In the genomic region with DNA sequence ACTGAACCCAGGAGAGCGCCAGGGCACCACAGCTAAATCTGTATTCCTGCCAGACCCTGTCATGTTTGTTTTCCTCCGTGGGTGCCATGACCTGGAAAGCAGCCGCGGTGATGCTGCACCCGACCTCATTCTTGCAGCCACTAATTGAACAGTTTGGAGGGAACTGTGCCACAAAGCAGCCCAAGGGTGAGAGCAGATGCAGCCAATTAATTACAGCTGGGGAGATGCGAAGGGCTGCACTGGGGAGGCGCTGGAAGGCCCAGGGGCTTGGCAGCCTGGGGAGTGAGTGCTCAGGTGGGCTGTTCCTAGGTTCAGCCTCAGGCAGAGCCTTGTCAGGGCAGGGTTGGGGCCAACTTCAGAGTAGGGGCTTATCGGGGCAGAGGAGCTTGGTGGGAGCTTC, we compare ENCODE assay signal across 24 cellular contexts.
DNase-seq lines count a peak whose midpoint lies in the region; TF ChIP-seq lines count a peak whose summit lies in the region.
"Had no signal": no experiment of that assay in that cellular context is flagged by ENCODE, and none has a peak within 500 bp of the region (broad histone marks: within the 10 kb centered on the region; RNA-seq: fewer than 3 reads in every experiment).

No MANE protein-coding gene starts in this region.

- no peak overlapping the region for H3K4me2 ChIP-seq in SK-N-SH
- H3K4me2 ChIP-seq in neuronal stem cell (ENCODE audit: insufficient read depth, low read length, poor library complexity, severe bottlenecking) = no peak overlapping the region
- H3K4me2 ChIP-seq: A549 had no signal

- peak; percentile 10 to 63 for DNase-seq in NCI-H2081 (lab: John Stamatoyannopoulos, UW)
- DNase-seq in NCI-H2081 treated with DMSO at 0.1 percent for 48 hours (lab: John Stamatoyannopoulos, UW) = no peak
- peak; percentile 70 for DNase-seq in NCI-H1105 treated with DMSO at 0.1 percent for 48 hours (lab: John Stamatoyannopoulos, UW)
- DNase-seq in SK-N-SH = peak; percentile 67
- no peak for DNase-seq in neuronal stem cell (ENCODE audit: low spot score)
- DNase-seq in OCI-M2 (lab: John Stamatoyannopoulos, UW; ENCODE audit: unreplicated experiment) = no peak
- no peak for DNase-seq in HT-29 (ENCODE audit: low spot score)
- DNase-seq in NCI-H2196 treated with DMSO at 0.1 percent for 48 hours (lab: John Stamatoyannopoulos, UW; ENCODE audit: unreplicated experiment) = no peak
- DNase-seq: activated CD4-positive, alpha-beta T cell treated with anti-CD3 and anti-CD28 coated beads, Interleukin-2, amount 50 U/mL, for 1 hour; activated naive CD4-positive, alpha-beta T cell; activated T-cell treated with anti-CD3 and anti-CD28 coated beads, Interleukin-2, amount 50 U/mL, for 72 hours; adrenal gland; AML-193; HCEC 1CT; islet precursor cell; KG1; MG63; naive B cell; NCI-H1930; NCI-H446 treated with DMSO at 0.1 percent for 48 hours; SHP77 treated with DMSO at 0.1 percent for 48 hours; trophoblast cell had no signal

- peaks cover 0 to 19% of the 10 kb centered on the region in 2 experiments; a peak in 2 of 4 replicates for H3K4me1 ChIP-seq in SK-N-SH (ENCODE audit: control insufficient read depth in 1 of 2, insufficient read depth in 2 of 2, low read depth in 1 of 2, low read length in 1 of 2)
- peaks cover 10 to 29% of the 10 kb centered on the region in 2 donors for H3K4me1 ChIP-seq in neuronal stem cell (ENCODE audit: control insufficient read depth in 2 of 2, insufficient read depth in 1 of 2, low read depth in 1 of 2, low read length in 2 of 2)
- H3K4me1 ChIP-seq: A549, body of pancreas had no signal

- no peaks in the 10 kb centered on the region for H3F3A ChIP-seq in SK-N-SH (replicated peaks; ENCODE audit: insufficient read depth)

- H3K23ac ChIP-seq in neuronal stem cell (ENCODE audit: low read depth, low read length, poor library complexity) = peak overlapping the region; percentile 45

- H3K27ac ChIP-seq in SK-N-SH (ENCODE audit: low read depth in 2 of 2, low read length in 1 of 2) (peak overlapping the region in 1 of 2 experiments; percentile 61; a peak in 1 of 4 replicates), neuronal stem cell (replicated peaks; ENCODE audit: low read length) (no peak overlapping the region)
- H3K27ac ChIP-seq: A549, adrenal gland, body of pancreas had no signal

- H3K79me2 ChIP-seq in SK-N-SH (ENCODE audit: insufficient read depth) = no peaks in the 10 kb centered on the region

- no peak overlapping the region for H3K14ac ChIP-seq in neuronal stem cell (ENCODE audit: low read length)

- H3K36me3 ChIP-seq in SK-N-SH (replicated peaks in 1 of 2; ENCODE audit: control insufficient read depth in 1 of 2, insufficient read depth in 2 of 2, low read length in 1 of 2) (peaks cover 33 to 53% of the 10 kb centered on the region in 2 experiments), neuronal stem cell (replicated peaks in 1 of 2; ENCODE audit: control insufficient read depth in 2 of 2, insufficient read depth in 2 of 2, low read length in 2 of 2) (no peaks in the 10 kb centered on the region)
- H3K36me3 ChIP-seq: adrenal gland, MG63 had no signal

- no peak overlapping the region for H3K4me3 ChIP-seq in SK-N-SH (ENCODE audit: low read depth in 2 of 2, low read length in 1 of 2)
- H3K4me3 ChIP-seq in neuronal stem cell (ENCODE audit: low read length in 2 of 2) = no peak overlapping the region
- H3K4me3 ChIP-seq: A549, adrenal gland, body of pancreas, MG63 had no signal

- no peak overlapping the region for H2BK120ac ChIP-seq in neuronal stem cell (ENCODE audit: low read depth, low read length)

- TF ChIP-seq RAD21 in SK-N-SH (IDR thresholded peaks at IDR 0.05; ENCODE audit: low read length) = peak; percentile 18

- H2BK5ac ChIP-seq in neuronal stem cell (ENCODE audit: low read length) = no peak overlapping the region

- H4K8ac ChIP-seq in neuronal stem cell (ENCODE audit: low read depth, low read length) = no peak overlapping the region

- H3K9me3 ChIP-seq in SK-N-SH (no peaks in the 10 kb centered on the region), neuronal stem cell (replicated peaks in 1 of 2; ENCODE audit: control insufficient read depth in 2 of 2, insufficient read depth in 1 of 2, low read depth in 1 of 2, low read length in 2 of 2) (no peaks in the 10 kb centered on the region)
- H3K9me3 ChIP-seq: A549, adrenal gland, body of pancreas, MG63 had no signal

- H3K4ac ChIP-seq in neuronal stem cell (ENCODE audit: low read length) = no peak overlapping the region

- H2BK15ac ChIP-seq in neuronal stem cell (ENCODE audit: low read length) = no peak overlapping the region

- CTCF ChIA-PET in SK-N-SH (lab: Yijun Ruan, JAX) = interaction anchor here (0.7 to 5.5 kb wide), 10 partner anchors 10 to 171 kb away, joined by 3 to 39 read pairs (median 4); no protein-coding TSS in a partner anchor

- TF ChIP-seq EP300 in SK-N-SH (IDR thresholded peaks at IDR 0.05; ENCODE audit: borderline replicate concordance in 1 of 2, low read depth in 1 of 2, low read length in 1 of 2) = peak in 1 of 2 experiments; percentile 83; a peak in 1 of 4 replicates

- H3K79me1 ChIP-seq in neuronal stem cell (ENCODE audit: low read depth, low read length) = no peaks in the 10 kb centered on the region

- peak overlapping the region; percentile 33 for H3K18ac ChIP-seq in neuronal stem cell (ENCODE audit: low read length)

- TF ChIP-seq CTCF in SK-N-SH (IDR thresholded peaks at IDR 0.05) = no peak

- H2AK5ac ChIP-seq in neuronal stem cell (ENCODE audit: low read depth, low read length) = peak overlapping the region; percentile 67

- H3K27me3 ChIP-seq in SK-N-SH (ENCODE audit: insufficient read depth) = no peaks in the 10 kb centered on the region
- H3K27me3 ChIP-seq in neuronal stem cell (ENCODE audit: control insufficient read depth in 3 of 3, insufficient read depth in 3 of 3, low read depth in 1 of 3, low read length in 3 of 3) = no peaks in the 10 kb centered on the region
- H3K27me3 ChIP-seq: adrenal gland, body of pancreas, MG63 had no signal

- POLR2A ChIA-PET in SK-N-SH (lab: Yijun Ruan, JAX) = interaction anchor here (1.0 to 1.1 kb wide), 2 partner anchors 15 to 22 kb away, joined by 3 read pairs; no protein-coding TSS in a partner anchor

- H2BK12ac ChIP-seq in neuronal stem cell (ENCODE audit: low read length) = no peak overlapping the region

- WGBS in SK-N-SH (ENCODE audit: low lambda C conversion rate) = 55% methylated on average over 6 of the region's 8 CpGs
- no CpG with 5 or more reads among the region's 8 CpGs for WGBS in neuronal stem cell (ENCODE audit: extremely low coverage in 2 of 2, insufficient read length in 2 of 2, insufficient replicate concordance in 1 of 2), 2 donors

- no peak overlapping the region for H4K91ac ChIP-seq in neuronal stem cell (ENCODE audit: low read depth, low read length, poor library complexity)

- H2AFZ ChIP-seq in SK-N-SH (ENCODE audit: low read depth) (no peak overlapping the region), neuronal stem cell (ENCODE audit: low read length) (no peak overlapping the region)

- no peak overlapping the region for H3K9ac ChIP-seq in SK-N-SH
- H3K9ac ChIP-seq in neuronal stem cell (ENCODE audit: low read depth, low read length, poor library complexity) = no peak overlapping the region

- no peaks in the 10 kb centered on the region for H3K9me2 ChIP-seq in SK-N-SH

- no peaks in the 10 kb centered on the region for H4K20me1 ChIP-seq in SK-N-SH (ENCODE audit: insufficient read depth)

TF ChIP-seq in SK-N-SH, 30 proteins besides CTCF, POLR2A, EP300 and RAD21:
- TF ChIP-seq EZH2phosphoT487 (IDR thresholded peaks at IDR 0.05; ENCODE audit: borderline replicate concordance, low read depth) (no peak), CHD2 (IDR thresholded peaks at IDR 0.05; ENCODE audit: low read length, partially characterized antibody) (peak; percentile 35), MXI1 (IDR thresholded peaks at IDR 0.05; ENCODE audit: low read depth, low read length) (peak; percentile 53; the same call in 1 of the 2 replicates), TCF12 (IDR thresholded peaks at IDR 0.05) (peak; percentile 15; the same call in 1 of the 2 replicates), NRF1 (IDR thresholded peaks at IDR 0.05; ENCODE audit: low read depth, low read length) (no peak), GATA2 (CRISPR knock-in tag; IDR thresholded peaks at IDR 0.05) (peak; percentile 85), RCOR1 (IDR thresholded peaks at IDR 0.05; ENCODE audit: low read length) (peak; percentile 88), FOXJ3 (CRISPR knock-in tag; IDR thresholded peaks at IDR 0.05) (peak; percentile 87), FOSL2 (IDR thresholded peaks at IDR 0.05; ENCODE audit: borderline replicate concordance, low read depth) (no peak)
TF ChIP-seq in SK-N-SH: peak in this region for 6.

Comparison
In these comparisons a context has a peak if more than half of its experiments do, and no peak if none do; other contexts are left out.
1. DNase-seq: peak in NCI-H2081 (2 of 2), NCI-H1105 treated with DMSO at 0.1 percent for 48 hours (single experiment) and SK-N-SH (single experiment); none in NCI-H2081 treated with DMSO at 0.1 percent for 48 hours (single experiment), neuronal stem cell (single experiment), OCI-M2 (single experiment), HT-29 (single experiment) and NCI-H2196 treated with DMSO at 0.1 percent for 48 hours (single experiment).